18 cellular contexts compared by ENCODE assay signal in genomic region chr22:17318817-17319216, GRCh38. TPM values are rescaled to one million over a fixed set of nuclear protein-coding genes. Genes with fewer than 3 reads are reported as not detected.
DNase-seq lines count a peak whose midpoint lies in the region; ATAC-seq and TF ChIP-seq lines count a peak whose summit lies in the region.
"Had no signal": no experiment of that assay in that cellular context is flagged by ENCODE, and none has a peak within 500 bp of the region (broad histone marks: within the 10 kb centered on the region; RNA-seq: fewer than 3 reads in every experiment).

No MANE protein-coding gene starts in this region.

- peaks cover 8% of the 10 kb centered on the region for H3K27me3 Mint-ChIP-seq in GM23338 (ENCODE audit: insufficient read depth, low read depth, poor library complexity)
- peaks cover 6% of the 10 kb centered on the region for H3K27me3 Mint-ChIP-seq in neural progenitor cell (ENCODE audit: insufficient read depth, low read depth)

- H2AFZ ChIP-seq in GM23338 (peak overlapping the region; percentile 70), neural progenitor cell (replicated peaks) (peak overlapping the region; percentile 68)

- no peak overlapping the region for H3K9ac ChIP-seq in neural progenitor cell

- H3K4me1 Mint-ChIP-seq in GM23338 (peaks cover 14% of the 10 kb centered on the region), neural progenitor cell (peaks cover 33% of the 10 kb centered on the region)
- H3K4me1 Mint-ChIP-seq: CD14-positive monocyte had no signal

- H3K4me3 ChIP-seq in GM23338 (no peak overlapping the region), left lung (no peak overlapping the region), neural progenitor cell (no peak overlapping the region), upper lobe of right lung (no peak overlapping the region)

- H3K27ac Mint-ChIP-seq in GM23338 (no peak overlapping the region), neural progenitor cell (no peak overlapping the region)
- H3K27ac Mint-ChIP-seq: CD8-positive, alpha-beta T cell; HFFc6; IgD-negative memory B cell had no signal

- H3K27me3 ChIP-seq in GM23338 (ENCODE audit: insufficient read depth) (no peaks in the 10 kb centered on the region), left lung (no peaks in the 10 kb centered on the region), neural progenitor cell (no peaks in the 10 kb centered on the region), upper lobe of right lung (no peaks in the 10 kb centered on the region)

- intact Hi-C loops in left lung (cut with DNase I) (no loop called here), upper lobe of right lung (cut with DNase I) (no loop called here)

- H3K4me1 ChIP-seq in GM23338 (ENCODE audit: insufficient read depth) (no peaks in the 10 kb centered on the region), left lung (no peaks in the 10 kb centered on the region), neural progenitor cell (peaks cover 33% of the 10 kb centered on the region), upper lobe of right lung (no peaks in the 10 kb centered on the region)

- H3F3A ChIP-seq in GM23338 (replicated peaks; ENCODE audit: low read depth) (peaks cover 7% of the 10 kb centered on the region; the same call in 1 of the 2 replicates), neural progenitor cell (ENCODE audit: low read depth) (peaks cover 15% of the 10 kb centered on the region)

- no peak for TF ChIP-seq CTCF in GM23338 (conservative IDR thresholded peaks at IDR 0.05; ENCODE audit: low read depth in 2 of 2)
- TF ChIP-seq CTCF in left lung (IDR thresholded peaks at IDR 0.05), result no peak
- TF ChIP-seq CTCF in neural progenitor cell (IDR thresholded peaks at IDR 0.05), result no peak
- TF ChIP-seq CTCF in upper lobe of right lung (IDR thresholded peaks at IDR 0.05), result no peak

- no peaks in the 10 kb centered on the region for H3K9me3 ChIP-seq in left lung
- no peaks in the 10 kb centered on the region for H3K9me3 ChIP-seq in neural progenitor cell (ENCODE audit: low read depth)
- H3K9me3 ChIP-seq in upper lobe of right lung, result no peaks in the 10 kb centered on the region

- H3K4me3 Mint-ChIP-seq in GM23338 (no peak overlapping the region), neural progenitor cell (no peak overlapping the region)
- H3K4me3 Mint-ChIP-seq: CD14-positive monocyte; CD8-positive, alpha-beta T cell; HFFc6; IgD-negative memory B cell had no signal

- H3K9me3 Mint-ChIP-seq in GM23338, result no peaks in the 10 kb centered on the region
- H3K9me3 Mint-ChIP-seq in neural progenitor cell, result no peaks in the 10 kb centered on the region
- H3K9me3 Mint-ChIP-seq: CD14-positive monocyte; CD8-positive, alpha-beta T cell; IgD-negative memory B cell had no signal

- no peaks in the 10 kb centered on the region for H3K9me2 ChIP-seq in GM23338 (ENCODE audit: insufficient read depth)

- 0 out of 2 replicates have a peak overlapping the region, but pooled peaks have one; percentile 9 for H3K27ac ChIP-seq in GM23338 (ENCODE audit: low read depth)
- H3K27ac ChIP-seq in left lung, result no peak overlapping the region
- H3K27ac ChIP-seq in neural progenitor cell, result no peak overlapping the region
- no peak overlapping the region for H3K27ac ChIP-seq in upper lobe of right lung
- H3K27ac ChIP-seq: 22Rv1 had no signal

- H4K20me1 ChIP-seq in GM23338 (replicated peaks; ENCODE audit: insufficient read depth) (no peaks in the 10 kb centered on the region), neural progenitor cell (ENCODE audit: low read depth) (no peaks in the 10 kb centered on the region)

- no peak overlapping the region for H3K4me2 ChIP-seq in GM23338
- peak overlapping the region; percentile 61 for H3K4me2 ChIP-seq in neural progenitor cell

- no peaks in the 10 kb centered on the region for H3K79me2 ChIP-seq in GM23338 (replicated peaks; ENCODE audit: insufficient read depth)
- H3K79me2 ChIP-seq in neural progenitor cell (ENCODE audit: low read depth), result no peaks in the 10 kb centered on the region

- H3K36me3 Mint-ChIP-seq in GM23338 (ENCODE audit: low read depth), result no peaks in the 10 kb centered on the region
- H3K36me3 Mint-ChIP-seq in neural progenitor cell, result no peaks in the 10 kb centered on the region
- H3K36me3 Mint-ChIP-seq: CD14-positive monocyte; CD8-positive, alpha-beta T cell; IgD-negative memory B cell had no signal

- DNase-seq in GM23338 (ENCODE audit: low spot score) (no peak), left lung (peak in 1 of 2 donors; percentile 38), neural progenitor cell (ENCODE audit: low spot score) (no peak), upper lobe of right lung (no peak), dermis blood vessel endothelial cell (no peak)
- DNase-seq: CD8-positive, alpha-beta T cell; COR-L47; DMS153; DMS79 treated with DMSO at 0.1 percent for 48 hours; EL; HCEC 1CT; HFFc6 had no signal

- no peak for ATAC-seq in GM23338
- ATAC-seq in left lung, result peak; percentile 91
- peak; percentile 90 for ATAC-seq in upper lobe of right lung
- no peak for ATAC-seq in HG03039 (IDR thresholded peaks at IDR 0.05; ENCODE audit: unreplicated experiment)
- ATAC-seq in HG03280 (IDR thresholded peaks at IDR 0.05; ENCODE audit: unreplicated experiment), result no peak
- ATAC-seq: CD8-positive, alpha-beta T cell had no signal

- H3K36me3 ChIP-seq in GM23338 (ENCODE audit: insufficient read depth), result no peaks in the 10 kb centered on the region
- H3K36me3 ChIP-seq in left lung, result no peaks in the 10 kb centered on the region
- no peaks in the 10 kb centered on the region for H3K36me3 ChIP-seq in neural progenitor cell
- no peaks in the 10 kb centered on the region for H3K36me3 ChIP-seq in upper lobe of right lung

TF ChIP-seq in GM23338, 12 proteins besides CTCF, POLR2A, EP300 and RAD21 (continues in another document):
- TF ChIP-seq ZNF114 (CRISPR knock-in tag; IDR thresholded peaks at IDR 0.05) (no peak), POLR2AphosphoS5 (IDR thresholded peaks at IDR 0.05; ENCODE audit: low read depth) (no peak), EZH2 (IDR thresholded peaks at IDR 0.05; ENCODE audit: low read depth, unreplicated experiment) (no peak), CREB1 (CRISPR knock-in tag; IDR thresholded peaks at IDR 0.05; ENCODE audit: low read depth) (no peak), REST (IDR thresholded peaks at IDR 0.05; ENCODE audit: unreplicated experiment) (no peak)
- TF ChIP-seq, protein P1, sequence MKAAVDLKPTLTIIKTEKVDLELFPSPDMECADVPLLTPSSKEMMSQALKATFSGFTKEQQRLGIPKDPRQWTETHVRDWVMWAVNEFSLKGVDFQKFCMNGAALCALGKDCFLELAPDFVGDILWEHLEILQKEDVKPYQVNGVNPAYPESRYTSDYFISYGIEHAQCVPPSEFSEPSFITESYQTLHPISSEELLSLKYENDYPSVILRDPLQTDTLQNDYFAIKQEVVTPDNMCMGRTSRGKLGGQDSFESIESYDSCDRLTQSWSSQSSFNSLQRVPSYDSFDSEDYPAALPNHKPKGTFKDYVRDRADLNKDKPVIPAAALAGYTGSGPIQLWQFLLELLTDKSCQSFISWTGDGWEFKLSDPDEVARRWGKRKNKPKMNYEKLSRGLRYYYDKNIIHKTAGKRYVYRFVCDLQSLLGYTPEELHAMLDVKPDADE (IDR thresholded peaks at IDR 0.05), result no peak

RNA-seq across cellular contexts. Expression of gene CECR2, which starts 50.4 kb away (rescaled TPM):
- total RNA-seq in GM23338 (2014; rRNA removed; shearing (Covaris generic)), result 106 and 110 TPM in 2 replicates
- 18.4 and 24.2 TPM in 2 replicates for polyA plus RNA-seq in GM23338 (2016; fragmentation: Nextera tagmentation; extraction: Ambion mirVana)
- 1 to 10 TPM; 8.0 to 9.9 TPM for total RNA-seq in left lung
- total RNA-seq in neural progenitor cell (ENCODE audit: low replicate concordance), result 67.8 and 72.8 TPM in 2 replicates
- 7.2 TPM for total RNA-seq in upper lobe of right lung
- total RNA-seq in dermis blood vessel endothelial cell, result 0.05 and 0.17 TPM in 2 replicates
- total RNA-seq: HFFc6 had no signal
- polyA plus RNA-seq: BJ, IgD-negative memory B cell had no signal

Comparison
In these comparisons a context has a peak if more than half of its experiments do, and no peak if none do; other contexts are left out.
1. ATAC-seq: peak in left lung (single experiment) and upper lobe of right lung (single experiment); none in GM23338 (single experiment), HG03039 (single experiment) and HG03280 (single experiment).